Comparison of ENCODE assay signal across 12 cellular contexts in the genomic region with DNA sequence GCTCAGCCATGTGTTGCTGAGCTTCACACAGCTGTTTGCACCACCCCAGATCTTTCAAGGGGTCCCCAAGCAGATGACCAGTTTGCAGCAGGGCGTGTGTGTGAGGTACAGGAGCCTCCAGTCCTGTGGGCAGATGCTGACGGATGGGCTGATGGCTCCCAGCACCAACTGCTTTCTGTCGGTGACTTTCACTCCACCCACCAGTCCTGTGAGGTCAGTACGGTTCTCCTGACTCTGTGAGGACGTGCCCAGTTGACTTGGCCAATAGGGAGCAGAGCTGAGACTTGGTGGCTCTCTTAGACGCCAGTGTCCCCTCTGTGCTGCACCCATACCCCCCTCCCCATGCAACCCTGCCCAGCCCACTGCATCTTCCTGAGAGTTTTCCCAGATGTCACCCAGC. TPM values are rescaled to one million over a fixed set of nuclear protein-coding genes. Genes with fewer than 3 reads are reported as not detected.
A peak's percentile ranks its signal among the peaks of the same experiment; 100 is the strongest.
DNase-seq lines count a peak whose midpoint lies in the region; ATAC-seq and TF ChIP-seq lines count a peak whose summit lies in the region.
"Had no signal": no experiment of that assay in that cellular context is flagged by ENCODE, and none has a peak within 500 bp of the region (broad histone marks: within the 10 kb centered on the region; RNA-seq: fewer than 3 reads in every experiment).

No MANE protein-coding gene starts in this region.

- H3K27me3 ChIP-seq in osteoblast (ENCODE audit: insufficient read depth, low read length), result no peaks in the 10 kb centered on the region
- no peaks in the 10 kb centered on the region for H3K27me3 ChIP-seq in uterus

- H3K36me3 Mint-ChIP-seq in activated naive CD8-positive, alpha-beta T cell treated with anti-CD3 and anti-CD28 coated beads, Interleukin-2, amount 10 ng/mL, durations not matched to agents 7 days and 5 days, result no peaks in the 10 kb centered on the region
- no peaks in the 10 kb centered on the region for H3K36me3 Mint-ChIP-seq in activated naive CD8-positive, alpha-beta T cell treated with anti-CD3 and anti-CD28 coated beads for 36 hours

- H3K9me3 Mint-ChIP-seq in activated naive CD8-positive, alpha-beta T cell treated with anti-CD3 and anti-CD28 coated beads, Interleukin-2, amount 10 ng/mL, durations not matched to agents 7 days and 5 days, result peaks cover 7% of the 10 kb centered on the region
- peaks cover 15% of the 10 kb centered on the region for H3K9me3 Mint-ChIP-seq in activated naive CD8-positive, alpha-beta T cell treated with anti-CD3 and anti-CD28 coated beads for 36 hours

- H3K4me3 ChIP-seq in fibroblast of villous mesenchyme (ENCODE audit: low read depth, low read length) (peak overlapping the region; percentile 29), osteoblast (ENCODE audit: insufficient read depth, low read length) (no peak overlapping the region), uterus (no peak overlapping the region)

- H3K79me2 ChIP-seq in osteoblast (ENCODE audit: insufficient read depth, low read length), result peaks cover 88% of the 10 kb centered on the region

- ATAC-seq in activated naive CD8-positive, alpha-beta T cell treated with anti-CD3 and anti-CD28 coated beads, Interleukin-2, amount 10 ng/mL, durations not matched to agents 7 days and 5 days (ENCODE audit: low read depth), result no peak
- ATAC-seq in HG03521 (IDR thresholded peaks at IDR 0.05; ENCODE audit: unreplicated experiment), result no peak
- ATAC-seq: activated naive CD4-positive, alpha-beta T cell treated with anti-CD3 and anti-CD28 coated beads, Interleukin-2, amount 50 U/mL, for 72 hours had no signal

- no peaks in the 10 kb centered on the region for H3K27me3 Mint-ChIP-seq in activated naive CD8-positive, alpha-beta T cell treated with anti-CD3 and anti-CD28 coated beads, Interleukin-2, amount 10 ng/mL, durations not matched to agents 7 days and 5 days
- H3K27me3 Mint-ChIP-seq in activated naive CD8-positive, alpha-beta T cell treated with anti-CD3 and anti-CD28 coated beads for 36 hours, result peaks cover 11% of the 10 kb centered on the region

- H3K36me3 ChIP-seq in osteoblast (ENCODE audit: insufficient read depth, low read length) (peaks cover 46% of the 10 kb centered on the region), uterus (no peaks in the 10 kb centered on the region)

- TF ChIP-seq CTCF in fibroblast of villous mesenchyme (IDR thresholded peaks at IDR 0.05; ENCODE audit: insufficient read depth, low read depth, low read length), result no peak
- TF ChIP-seq CTCF in osteoblast (IDR thresholded peaks at IDR 0.05; ENCODE audit: extremely low read depth, low read depth, low read length), result no peak
- TF ChIP-seq CTCF in uterus (IDR thresholded peaks at IDR 0.05), result no peak

- H3K9me3 ChIP-seq in osteoblast (ENCODE audit: low read depth, low read length), result no peaks in the 10 kb centered on the region
- no peaks in the 10 kb centered on the region for H3K9me3 ChIP-seq in uterus

- H2AFZ ChIP-seq in osteoblast (ENCODE audit: low read length), result no peak overlapping the region

- POLR2A ChIA-PET in activated naive CD8-positive, alpha-beta T cell treated with anti-CD3 and anti-CD28 coated beads, Interleukin-2, amount 10 ng/mL, durations not matched to agents 7 days and 5 days (lab: Charles Lee), result no interaction called here

- no peaks in the 10 kb centered on the region for H3K4me1 Mint-ChIP-seq in activated naive CD8-positive, alpha-beta T cell treated with anti-CD3 and anti-CD28 coated beads, Interleukin-2, amount 10 ng/mL, durations not matched to agents 7 days and 5 days
- no peaks in the 10 kb centered on the region for H3K4me1 Mint-ChIP-seq in activated naive CD8-positive, alpha-beta T cell treated with anti-CD3 and anti-CD28 coated beads for 36 hours

- DNase-seq in activated naive CD8-positive, alpha-beta T cell treated with anti-CD3 and anti-CD28 coated beads, Interleukin-2, amount 10 ng/mL, durations not matched to agents 7 days and 5 days, result peak; percentile 13
- no peak for DNase-seq in activated naive CD8-positive, alpha-beta T cell treated with anti-CD3 and anti-CD28 coated beads for 36 hours
- DNase-seq in fibroblast of villous mesenchyme (ENCODE audit: low read depth), result peak; percentile 79
- no peak for DNase-seq in osteoblast (ENCODE audit: insufficient read length, low spot score, missing footprints)
- DNase-seq in uterus, result peak in 1 of 2 donors; percentile 22
- no peak for DNase-seq in DMS 273 (lab: John Stamatoyannopoulos, UW; ENCODE audit: unreplicated experiment)
- no peak for DNase-seq in dedifferentiated amniotic fluid mesenchymal stem cell (ENCODE audit: extremely low spot score)
- DNase-seq: midbrain, NCI-H1436 had no signal

- TF ChIP-seq POLR2A in uterus (IDR thresholded peaks at IDR 0.05), result no peak

- H3K4me2 ChIP-seq in osteoblast (ENCODE audit: insufficient read depth, low read length), result peak overlapping the region; percentile 70

- peaks cover 83% of the 10 kb centered on the region for H4K20me1 ChIP-seq in osteoblast (ENCODE audit: insufficient read depth, low read length)

- H3K27ac Mint-ChIP-seq in activated naive CD8-positive, alpha-beta T cell treated with anti-CD3 and anti-CD28 coated beads, Interleukin-2, amount 10 ng/mL, durations not matched to agents 7 days and 5 days, result no peak overlapping the region
- no peak overlapping the region for H3K27ac Mint-ChIP-seq in activated naive CD8-positive, alpha-beta T cell treated with anti-CD3 and anti-CD28 coated beads for 36 hours
- H3K27ac Mint-ChIP-seq: activated naive CD4-positive, alpha-beta T cell treated with anti-CD3 and anti-CD28 coated beads, Interleukin-2, amount 50 U/mL, for 72 hours had no signal

- H3K4me3 Mint-ChIP-seq in activated naive CD8-positive, alpha-beta T cell treated with anti-CD3 and anti-CD28 coated beads, Interleukin-2, amount 10 ng/mL, durations not matched to agents 7 days and 5 days, result no peak overlapping the region
- H3K4me3 Mint-ChIP-seq in activated naive CD8-positive, alpha-beta T cell treated with anti-CD3 and anti-CD28 coated beads for 36 hours, result no peak overlapping the region

- H3K27ac ChIP-seq in osteoblast (ENCODE audit: low read depth, low read length), result peak overlapping the region; percentile 96
- peak overlapping the region; percentile 83 to 86 for H3K27ac ChIP-seq in uterus
- H3K27ac ChIP-seq: 22Rv1 had no signal

- intact Hi-C loops in uterus (cut with DNase I; ENCODE audit: low total_unique reads), result no loop called here

- H3K4me1 ChIP-seq in osteoblast (ENCODE audit: insufficient read depth, low read length) (peaks cover 47% of the 10 kb centered on the region), uterus (peaks cover 34 to 37% of the 10 kb centered on the region in 2 donors)

RNA-seq across cellular contexts. Expression of gene COL5A1, which starts 19.7 kb away (rescaled TPM):
- total RNA-seq in activated naive CD8-positive, alpha-beta T cell treated with anti-CD3 and anti-CD28 coated beads, Interleukin-2, amount 10 ng/mL, durations not matched to agents 7 days and 5 days, result under 1 TPM; 0.71 to 0.86 TPM
- under 1 TPM; 0.23 to 0.24 TPM for total RNA-seq in activated naive CD8-positive, alpha-beta T cell treated with anti-CD3 and anti-CD28 coated beads for 36 hours
- total RNA-seq in fibroblast of villous mesenchyme (295 and 502 TPM in 2 replicates), osteoblast (571 and 801 TPM in 2 replicates), uterus (100 to 1,000 TPM in 2 of 4 donors, 10 to 100 TPM in 2; 21.2 to 604 (median 129) TPM)

Comparison
In these comparisons a context has a peak if more than half of its experiments do, and no peak if none do; other contexts are left out.
1. DNase-seq: peak in activated naive CD8-positive, alpha-beta T cell treated with anti-CD3 and anti-CD28 coated beads, Interleukin-2, amount 10 ng/mL, durations not matched to agents 7 days and 5 days (single experiment) and fibroblast of villous mesenchyme (single experiment); none in activated naive CD8-positive, alpha-beta T cell treated with anti-CD3 and anti-CD28 coated beads for 36 hours (single experiment), osteoblast (single experiment), DMS 273 (single experiment) and dedifferentiated amniotic fluid mesenchymal stem cell (single experiment).
2. RNA of gene COL5A1, which starts 19.7 kb away (total RNA-seq): 571 to 801 TPM in osteoblast, 295 to 502 TPM in fibroblast of villous mesenchyme and 21.2 to 604 TPM in uterus; 0.71 to 0.86 TPM in activated naive CD8-positive, alpha-beta T cell treated with anti-CD3 and anti-CD28 coated beads, Interleukin-2, amount 10 ng/mL, durations not matched to agents 7 days and 5 days and 0.23 to 0.24 TPM in activated naive CD8-positive, alpha-beta T cell treated with anti-CD3 and anti-CD28 coated beads for 36 hours; every median in the first group is over 10 times any median in the second.